Comparison of ENCODE assay signal across 1 cellular context in genomic region chr1:7652551-7653098, GRCh38.
TF ChIP-seq lines count a peak whose summit lies in the region.

No MANE protein-coding gene starts in this region.

TF ChIP-seq in K562, 482 proteins besides CTCF, POLR2A, EP300 and RAD21 (continued from another document):
- no peak for TF ChIP-seq NR0B1 (IDR thresholded peaks at IDR 0.05; ENCODE audit: partially characterized antibody)
- TF ChIP-seq ZNF830 (CRISPR knock-in tag; IDR thresholded peaks at IDR 0.05): no peak
- TF ChIP-seq ZFP36 (IDR thresholded peaks at IDR 0.05; ENCODE audit: low read depth, low read length, partially characterized antibody): peak; percentile 52
- TF ChIP-seq CTCFL (IDR thresholded peaks at IDR 0.05; ENCODE audit: borderline replicate concordance, insufficient read depth, low read depth, low read length, poor library complexity, severe bottlenecking): peak; percentile 71
- no peak for TF ChIP-seq MXI1 (IDR thresholded peaks at IDR 0.05; ENCODE audit: low read depth, low read length)
- TF ChIP-seq ATF1 (CRISPR knock-in tag; IDR thresholded peaks at IDR 0.05): no peak
- TF ChIP-seq ATF1 (tag; IDR thresholded peaks at IDR 0.05): no peak
- no peak for TF ChIP-seq HNRNPUL1 (IDR thresholded peaks at IDR 0.05; ENCODE audit: low read length)
- no peak for TF ChIP-seq MAFG (tag; conservative IDR thresholded peaks at IDR 0.05)
- TF ChIP-seq RBM25 (IDR thresholded peaks at IDR 0.05; ENCODE audit: low read depth, low read length, severe bottlenecking): peak; percentile 64
- no peak for TF ChIP-seq STAT5B (CRISPR knock-in tag; IDR thresholded peaks at IDR 0.05)
